Comparison of ENCODE assay signal across 8 cellular contexts in genomic region chr6:107114872-107115694, GRCh38.
DNase-seq lines count a peak whose midpoint lies in the region; ATAC-seq and TF ChIP-seq lines count a peak whose summit lies in the region.

Gene BEND3, minus strand, starts transcription at chr6:107115515. Its CDS starts 16,230 bp downstream, at chr6:107099285.

- peaks cover 14% of the 10 kb centered on the region for H3K27me3 Mint-ChIP-seq in central memory CD8-positive, alpha-beta T cell

- H3K36me3 Mint-ChIP-seq in central memory CD8-positive, alpha-beta T cell (ENCODE audit: insufficient read depth): peaks cover 3% of the 10 kb centered on the region

- DNase-seq in C1 segment of cervical spinal cord (lab: John Stamatoyannopoulos, UW) (peak in 8 of 14 donors; percentile 33 to 65 (median 41)), left kidney (ENCODE audit: low read depth, low spot score) (peak; percentile 83), NCI-H1048 (lab: John Stamatoyannopoulos, UW) (no peak)
- DNase-seq in central memory CD8-positive, alpha-beta T cell (ENCODE audit: low spot score in 2 of 2): no peak
- peak; percentile 43 to 79 for DNase-seq in stimulated activated CD4-positive, alpha-beta T cell treated with anti-CD3 and anti-CD28 coated beads, Interleukin-4, amount 100 ng/mL, for 4 hours

- H3K27ac ChIP-seq in VCaP: peak within 1 kb of the TSS; percentile 94

- H3K4me1 Mint-ChIP-seq in central memory CD8-positive, alpha-beta T cell: peaks cover 12% of the 10 kb centered on the region

- H3K27ac Mint-ChIP-seq in central memory CD8-positive, alpha-beta T cell (ENCODE audit: low read depth): no peak within 1 kb of the TSS

- H3K9me3 Mint-ChIP-seq in central memory CD8-positive, alpha-beta T cell: no peaks in the 10 kb centered on the region

- TF ChIP-seq CTCF in VCaP (conservative IDR thresholded peaks at IDR 0.05): no peak

- peak; percentile 23 for ATAC-seq in GM19438 (IDR thresholded peaks at IDR 0.05; ENCODE audit: low read depth, unreplicated experiment)
- peak; percentile 3 for ATAC-seq in HG03558 (IDR thresholded peaks at IDR 0.05; ENCODE audit: extremely low read depth, unreplicated experiment)
- peak; percentile 29 for ATAC-seq in central memory CD8-positive, alpha-beta T cell (replicated peaks; ENCODE audit: extremely low read depth, poor library complexity, severe bottlenecking)

- peak within 1 kb of the TSS; percentile 73 for H3K4me3 Mint-ChIP-seq in central memory CD8-positive, alpha-beta T cell

Comparison
In these comparisons a context has a peak if more than half of its experiments do, and no peak if none do; other contexts are left out.
1. DNase-seq: peak in C1 segment of cervical spinal cord (8 of 14), left kidney (single experiment) and stimulated activated CD4-positive, alpha-beta T cell treated with anti-CD3 and anti-CD28 coated beads, Interleukin-4, amount 100 ng/mL, for 4 hours (2 of 2); none in central memory CD8-positive, alpha-beta T cell (0 of 2) and NCI-H1048 (single experiment).
2. Peak in every context shown above with its lines, with median percentiles within 50 percentile points of each other: ATAC-seq.